1 cellular context compared by ENCODE assay signal in the genomic region with DNA sequence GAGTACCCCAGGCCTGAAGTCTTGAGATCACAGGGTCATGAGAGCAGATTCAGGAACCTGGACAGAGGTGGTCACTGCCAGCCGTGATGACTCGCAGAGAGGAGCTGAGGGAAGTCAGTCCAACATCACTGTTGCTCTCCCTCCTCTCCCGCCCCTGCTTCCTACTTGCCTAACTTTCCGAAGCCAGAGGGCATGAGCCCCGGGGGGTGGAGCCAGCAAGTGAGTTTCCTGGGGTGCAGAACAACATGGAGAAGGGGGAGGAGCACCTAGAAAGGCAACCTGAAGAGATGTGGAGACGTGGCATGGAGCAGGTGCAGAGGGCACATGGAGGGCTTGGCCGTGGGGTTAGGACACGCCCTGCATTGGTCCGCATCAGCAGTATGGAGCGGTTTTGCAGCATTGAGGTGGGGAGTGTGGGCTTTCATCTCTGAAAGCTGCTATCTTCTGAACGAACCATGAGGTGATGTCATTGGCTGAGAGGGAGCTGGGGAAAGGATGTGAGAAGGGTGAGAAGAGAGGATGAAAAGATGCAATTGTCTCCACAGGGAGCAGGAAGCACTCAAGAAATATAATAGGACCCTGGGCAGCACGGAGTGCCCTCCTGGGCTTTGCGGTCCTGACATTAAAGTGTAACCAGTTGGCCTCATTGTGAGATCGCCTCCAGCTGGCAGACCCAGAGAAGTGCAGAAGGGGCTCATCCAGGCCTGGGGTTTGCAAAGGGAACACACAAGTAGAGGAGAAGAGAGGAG.
TF ChIP-seq lines count a peak whose summit lies in the region.

No MANE protein-coding gene starts in this region.

TF ChIP-seq in HCT116, 20 proteins besides CTCF, POLR2A, EP300 and RAD21 (continued from another document):
- TF ChIP-seq, protein P1, sequence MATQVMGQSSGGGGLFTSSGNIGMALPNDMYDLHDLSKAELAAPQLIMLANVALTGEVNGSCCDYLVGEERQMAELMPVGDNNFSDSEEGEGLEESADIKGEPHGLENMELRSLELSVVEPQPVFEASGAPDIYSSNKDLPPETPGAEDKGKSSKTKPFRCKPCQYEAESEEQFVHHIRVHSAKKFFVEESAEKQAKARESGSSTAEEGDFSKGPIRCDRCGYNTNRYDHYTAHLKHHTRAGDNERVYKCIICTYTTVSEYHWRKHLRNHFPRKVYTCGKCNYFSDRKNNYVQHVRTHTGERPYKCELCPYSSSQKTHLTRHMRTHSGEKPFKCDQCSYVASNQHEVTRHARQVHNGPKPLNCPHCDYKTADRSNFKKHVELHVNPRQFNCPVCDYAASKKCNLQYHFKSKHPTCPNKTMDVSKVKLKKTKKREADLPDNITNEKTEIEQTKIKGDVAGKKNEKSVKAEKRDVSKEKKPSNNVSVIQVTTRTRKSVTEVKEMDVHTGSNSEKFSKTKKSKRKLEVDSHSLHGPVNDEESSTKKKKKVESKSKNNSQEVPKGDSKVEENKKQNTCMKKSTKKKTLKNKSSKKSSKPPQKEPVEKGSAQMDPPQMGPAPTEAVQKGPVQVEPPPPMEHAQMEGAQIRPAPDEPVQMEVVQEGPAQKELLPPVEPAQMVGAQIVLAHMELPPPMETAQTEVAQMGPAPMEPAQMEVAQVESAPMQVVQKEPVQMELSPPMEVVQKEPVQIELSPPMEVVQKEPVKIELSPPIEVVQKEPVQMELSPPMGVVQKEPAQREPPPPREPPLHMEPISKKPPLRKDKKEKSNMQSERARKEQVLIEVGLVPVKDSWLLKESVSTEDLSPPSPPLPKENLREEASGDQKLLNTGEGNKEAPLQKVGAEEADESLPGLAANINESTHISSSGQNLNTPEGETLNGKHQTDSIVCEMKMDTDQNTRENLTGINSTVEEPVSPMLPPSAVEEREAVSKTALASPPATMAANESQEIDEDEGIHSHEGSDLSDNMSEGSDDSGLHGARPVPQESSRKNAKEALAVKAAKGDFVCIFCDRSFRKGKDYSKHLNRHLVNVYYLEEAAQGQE (IDR thresholded peaks at IDR 0.05; ENCODE audit: low read depth), result no peak
